ENCODE assay signal across 20 cellular contexts in the genomic region with DNA sequence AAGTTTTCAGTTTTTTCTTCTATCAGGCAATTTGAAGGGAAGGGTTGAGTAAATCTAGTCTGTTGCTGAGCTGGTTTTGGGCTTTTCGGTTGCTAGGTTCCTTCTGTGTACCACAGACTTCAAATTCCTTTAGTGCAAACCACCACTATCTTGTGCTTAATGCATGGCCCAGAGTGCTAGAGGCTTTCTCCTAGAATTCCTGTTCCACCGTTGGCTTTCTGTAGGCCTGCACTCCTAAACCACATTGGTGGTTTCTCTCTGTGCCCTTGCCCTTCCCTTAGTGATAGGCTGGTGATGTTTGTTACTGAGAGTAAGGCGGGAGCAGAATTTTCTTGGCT. TPM values are rescaled to one million over a fixed set of nuclear protein-coding genes. Genes with fewer than 3 reads are reported as not detected.
DNase-seq lines count a peak whose midpoint lies in the region; ATAC-seq, FAIRE-seq and TF ChIP-seq lines count a peak whose summit lies in the region.
"Had no signal": no experiment of that assay in that cellular context is flagged by ENCODE, and none has a peak within 500 bp of the region (broad histone marks: within the 10 kb centered on the region; RNA-seq: fewer than 3 reads in every experiment).

No MANE protein-coding gene starts in this region.

- H3K27ac ChIP-seq in K562 (ENCODE audit: extremely low read depth, low read depth, low read length) (no peak overlapping the region), mesenchymal stem cell (ENCODE audit: low read length, poor library complexity, severe bottlenecking) (peak overlapping the region; percentile 74)
- H3K27ac ChIP-seq: coronary artery, prostate gland, tibial nerve had no signal

- no peak overlapping the region for H3K4me3 ChIP-seq in K562
- H3K4me3 ChIP-seq in mesenchymal stem cell (ENCODE audit: insufficient read depth in 1 of 2, low read depth in 1 of 2, low read length in 2 of 2), result no peak overlapping the region
- H3K4me3 ChIP-seq: coronary artery, esophagus muscularis mucosa, mucosa of descending colon, prostate gland, tibial nerve had no signal

- in situ Hi-C loops in KBM-7 (cut with MboI; ENCODE audit: low pct_unique_long_range_greater_than_20kb, low sequenced_read_pairs), result no loop called here
- in situ Hi-C loops in K562 (cut with MboI), result no loop called here

- H2AFZ ChIP-seq in K562 (ENCODE audit: low read depth, low read length), result no peak overlapping the region
- H2AFZ ChIP-seq in mesenchymal stem cell (ENCODE audit: low read depth, low read length), result no peak overlapping the region

- DNase-seq in AG20443 (ENCODE audit: low spot score) (peak; percentile 8), KBM-7 (peak; percentile 5), K562 (ENCODE audit: extremely low read depth in 1 of 4, low spot score in 3 of 4) (no peak), mesenchymal stem cell (peak; percentile 50), frontal cortex (ENCODE audit: low spot score in 2 of 2) (no peak), cortex of kidney (lab: John Stamatoyannopoulos, UW) (no peak)
- DNase-seq: activated CD8-positive, alpha-beta memory T cell treated with anti-CD3 and anti-CD28 coated beads, Interleukin-2, amount 10 ng/mL, durations not matched to agents 7 days and 5 days; AML-193; DMS79; mucosa of descending colon; NCI-H187 treated with DMSO at 0.1 percent for 48 hours; NCI-H774; SIG-M5 had no signal

- H2BK5ac ChIP-seq in mesenchymal stem cell (ENCODE audit: low read depth, low read length, poor library complexity, severe bottlenecking), result no peak overlapping the region

- H4K91ac ChIP-seq in mesenchymal stem cell (ENCODE audit: low read length), result no peak overlapping the region

- CTCF ChIA-PET in K562 (lab: Yijun Ruan, JAX; ENCODE audit: low intra/inter-chr PET ratio), result no interaction called here

- no peak for TF ChIP-seq EP300 in K562 (IDR thresholded peaks at IDR 0.05; ENCODE audit: low read length)

- no TSS peak for BruUV-seq in K562 (replicated peaks; lab: Mats Ljungman, UMichigan)

- TF ChIP-seq RAD21 in K562 (CRISPR knock-in tag; conservative IDR thresholded peaks at IDR 0.05 in 1 of 2, IDR thresholded peaks at IDR 0.05 in 1 of 2), result no peak

- H2AK5ac ChIP-seq in mesenchymal stem cell (ENCODE audit: low read length, severe bottlenecking), result no peak overlapping the region

- ATAC-seq in K562 (peak; percentile 32; the same call in 2 of the 3 replicates), GM18505 (IDR thresholded peaks at IDR 0.05; ENCODE audit: unreplicated experiment) (no peak), GM18870 (IDR thresholded peaks at IDR 0.05; ENCODE audit: unreplicated experiment) (no peak)
- ATAC-seq: activated CD8-positive, alpha-beta memory T cell treated with anti-CD3 and anti-CD28 coated beads, Interleukin-2, amount 10 ng/mL, durations not matched to agents 7 days and 5 days; mucosa of descending colon had no signal

- no peak overlapping the region for H3K23ac ChIP-seq in mesenchymal stem cell (ENCODE audit: low read length in 2 of 2)

- no peak overlapping the region for H3K4ac ChIP-seq in mesenchymal stem cell (ENCODE audit: low read depth in 1 of 2, low read length in 2 of 2)

- no peaks in the 10 kb centered on the region for H3K9me1 ChIP-seq in K562 (ENCODE audit: control insufficient read depth, insufficient read depth, low read length)

- H3K79me2 ChIP-seq in K562 (ENCODE audit: control insufficient read depth, insufficient read depth, low read length), result no peaks in the 10 kb centered on the region

- H2BK120ac ChIP-seq in mesenchymal stem cell (ENCODE audit: low read depth, low read length), result no peak overlapping the region

- no peaks in the 10 kb centered on the region for H3K9me3 ChIP-seq in K562 (replicated peaks; ENCODE audit: control insufficient read depth, insufficient read depth, low read depth, low read length)
- no peaks in the 10 kb centered on the region for H3K9me3 ChIP-seq in mesenchymal stem cell (ENCODE audit: control insufficient read depth, low read length)
- H3K9me3 ChIP-seq: esophagus muscularis mucosa, mucosa of descending colon, prostate gland, tibial nerve had no signal

- WGBS in K562 (ENCODE audit: insufficient coverage, low coverage, missing lambda C conversion rate), result 46% methylated on average over 3 of the region's 3 CpGs
- 88% methylated on average over 1 of the region's 3 CpGs for WGBS in mesenchymal stem cell

- POLR2A ChIA-PET in K562 (lab: Yijun Ruan, JAX), result no interaction called here

- H3K14ac ChIP-seq in mesenchymal stem cell (ENCODE audit: low read length in 2 of 2), result no peak overlapping the region

- intact Hi-C loops in K562 (cut with micrococcal nuclease), result no loop called here

- H3K36me3 ChIP-seq in K562 (ENCODE audit: control insufficient read depth, insufficient read depth, low read length) (no peaks in the 10 kb centered on the region), mesenchymal stem cell (ENCODE audit: control insufficient read depth in 1 of 2, insufficient read depth in 2 of 2, low read depth in 1 of 2, low read length in 2 of 2) (no peaks in the 10 kb centered on the region)
- H3K36me3 ChIP-seq: esophagus muscularis mucosa, prostate gland, tibial nerve had no signal

- H3K9ac ChIP-seq in K562 (ENCODE audit: insufficient read depth in 1 of 2, low read depth in 2 of 2, low read length in 2 of 2) (no peak overlapping the region), mesenchymal stem cell (ENCODE audit: low read length) (peak overlapping the region; percentile 8)

- H3K18ac ChIP-seq in mesenchymal stem cell (ENCODE audit: low read depth in 1 of 2, low read length in 2 of 2), result no peak overlapping the region

- TF ChIP-seq POLR2A in K562 (conservative IDR thresholded peaks at IDR 0.05) (no peak), GM18505 (IDR thresholded peaks at IDR 0.05; ENCODE audit: borderline replicate concordance, extremely low read depth, insufficient read depth, insufficient read length) (no peak)

- no peak overlapping the region for H4K8ac ChIP-seq in mesenchymal stem cell (ENCODE audit: low read length)

- TF ChIP-seq CTCF in K562 (IDR thresholded peaks at IDR 0.05 in 2 of 3, conservative IDR thresholded peaks at IDR 0.05 in 1 of 3; ENCODE audit: insufficient read depth in 2 of 3, low read depth in 1 of 3, low read length in 3 of 3), result no peak

- no peaks in the 10 kb centered on the region for H3K27me3 ChIP-seq in K562 (ENCODE audit: control insufficient read depth in 2 of 2, insufficient read depth in 2 of 2, low read length in 2 of 2)
- no peaks in the 10 kb centered on the region for H3K27me3 ChIP-seq in mesenchymal stem cell (ENCODE audit: control insufficient read depth in 1 of 2, insufficient read depth in 1 of 2, low read length in 2 of 2)
- H3K27me3 ChIP-seq: esophagus muscularis mucosa, tibial nerve had no signal

- H3K4me2 ChIP-seq in K562 (ENCODE audit: insufficient read depth, low read length) (no peak overlapping the region), mesenchymal stem cell (ENCODE audit: low read length, poor library complexity, severe bottlenecking) (no peak overlapping the region)

- no peaks in the 10 kb centered on the region for H3K79me1 ChIP-seq in mesenchymal stem cell (replicated peaks; ENCODE audit: low read length, poor library complexity, severe bottlenecking)

- H3K4me1 ChIP-seq in K562 (replicated peaks in 1 of 2; ENCODE audit: control insufficient read depth in 2 of 2, insufficient read depth in 2 of 2, low read length in 2 of 2) (no peaks in the 10 kb centered on the region; a peak in 1 of 5 replicates), mesenchymal stem cell (ENCODE audit: control insufficient read depth, insufficient read depth, low read depth, low read length) (peaks cover 10% of the 10 kb centered on the region)
- H3K4me1 ChIP-seq: prostate gland had no signal

- no peak for FAIRE-seq in K562 (lab: Jason Lieb, UNC)
- FAIRE-seq in frontal cortex (lab: Jason Lieb, UNC), result no peak
- FAIRE-seq: TTC549 had no signal

- H4K20me1 ChIP-seq in K562 (replicated peaks; ENCODE audit: control insufficient read depth, insufficient read depth, low read length), result no peaks in the 10 kb centered on the region

- no peak overlapping the region for H2BK15ac ChIP-seq in mesenchymal stem cell (ENCODE audit: low read depth, poor library complexity, severe bottlenecking)

- no peak overlapping the region for H2BK12ac ChIP-seq in mesenchymal stem cell (ENCODE audit: low read length in 2 of 2)

TF ChIP-seq in K562, 482 proteins besides CTCF, POLR2A, EP300 and RAD21 (continues in another document):
- TF ChIP-seq, protein P1, sequence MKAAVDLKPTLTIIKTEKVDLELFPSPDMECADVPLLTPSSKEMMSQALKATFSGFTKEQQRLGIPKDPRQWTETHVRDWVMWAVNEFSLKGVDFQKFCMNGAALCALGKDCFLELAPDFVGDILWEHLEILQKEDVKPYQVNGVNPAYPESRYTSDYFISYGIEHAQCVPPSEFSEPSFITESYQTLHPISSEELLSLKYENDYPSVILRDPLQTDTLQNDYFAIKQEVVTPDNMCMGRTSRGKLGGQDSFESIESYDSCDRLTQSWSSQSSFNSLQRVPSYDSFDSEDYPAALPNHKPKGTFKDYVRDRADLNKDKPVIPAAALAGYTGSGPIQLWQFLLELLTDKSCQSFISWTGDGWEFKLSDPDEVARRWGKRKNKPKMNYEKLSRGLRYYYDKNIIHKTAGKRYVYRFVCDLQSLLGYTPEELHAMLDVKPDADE (conservative IDR thresholded peaks at IDR 0.05; ENCODE audit: control insufficient read depth, low read depth, low read length), result no peak
- no peak for TF ChIP-seq JUNB (CRISPR knock-in tag; conservative IDR thresholded peaks at IDR 0.05)
- TF ChIP-seq SMARCA4 (IDR thresholded peaks at IDR 0.05), result no peak
- TF ChIP-seq GABPA (tag; conservative IDR thresholded peaks at IDR 0.05; ENCODE audit: low read depth), result no peak

RNA-seq across cellular contexts. Expression of a gene that starts 47.1 kb away (rescaled TPM):
- total RNA-seq in K562 (2011; cell fraction: chromatin; rRNA removed; ENCODE audit: low replicate concordance), result 294 and 379 TPM in 2 replicates
- total RNA-seq in K562 (2011; cell fraction: nucleolus; rRNA removed), result 320 and 363 TPM in 2 replicates
- total RNA-seq in K562 (2011; cell fraction: nucleoplasm; rRNA removed), result 387 and 390 TPM in 2 replicates
- 113 and 115 TPM in 2 replicates for total RNA-seq in K562 (2014; rRNA removed)
- total RNA-seq in K562 (2014; rRNA removed; fragmentation: Illumina TruSeq; extraction: Trizol), result 187 and 206 TPM in 2 replicates
- 201 and 205 TPM in 2 replicates for total RNA-seq in K562 (2015; rRNA removed; fragmentation: Illumina TruSeq; extraction: Trizol)
- total RNA-seq in K562 (2021), result 162 and 170 TPM in 2 replicates
- polyA plus RNA-seq in K562 (2011; rRNA removed), result 148 and 304 TPM in 2 replicates
- 120 and 135 TPM in 2 replicates for polyA plus RNA-seq in K562 (2011; cell fraction: cytosol; rRNA removed)
- polyA plus RNA-seq in K562 (2011; cell fraction: nucleus; rRNA removed), result 81.1 and 102 TPM in 2 replicates
- polyA plus RNA-seq in K562 (2012), result 217 and 283 TPM in 2 replicates
- polyA plus RNA-seq in K562 (2014; fragmentation: Illumina TruSeq; extraction: Trizol), result 148 and 160 TPM in 2 replicates
- 100 to 1,000 TPM; 350 to 403 TPM for polyA plus RNA-seq in K562 (2014; fragmentation: Nextera tagmentation; extraction: Ambion mirVana)
- polyA plus RNA-seq in K562 (2014; rRNA removed), result 137 and 141 TPM in 2 replicates
- 161 and 254 TPM in 2 replicates for polyA minus RNA-seq in K562 (2011; rRNA and poly(A)+ RNA removed)
- 100 and 143 TPM in 2 replicates for polyA minus RNA-seq in K562 (2011; cell fraction: cytosol; rRNA and poly(A)+ RNA removed)
- polyA minus RNA-seq in K562 (2011; cell fraction: nucleus; rRNA and poly(A)+ RNA removed), result 156 and 191 TPM in 2 replicates
- polyA plus RNA-seq in mesenchymal stem cell (2013, experiment 1 of 2), result 491 TPM
- polyA plus RNA-seq in mesenchymal stem cell (2013, experiment 2 of 2), result 516 TPM
- 11.0 TPM for total RNA-seq in frontal cortex

Comparison
In these comparisons a context has a peak if more than half of its experiments do, and no peak if none do; other contexts are left out.
1. DNase-seq: peak in AG20443 (single experiment), KBM-7 (single experiment) and mesenchymal stem cell (single experiment); none in K562 (0 of 4), frontal cortex (0 of 2) and cortex of kidney (single experiment).